Comparison of ENCODE assay signal across 20 cellular contexts in genomic region chr5:58149750-58150149, GRCh38.
"Had no signal": no experiment of that assay in that cellular context is flagged by ENCODE, and none has a peak within 500 bp of the region (broad histone marks: within the 10 kb centered on the region; RNA-seq: fewer than 3 reads in every experiment).

No MANE protein-coding gene starts in this region.

- H3K4me3 Mint-ChIP-seq: activated naive CD8-positive, alpha-beta T cell; activated T-helper 1 cell treated with anti-CD3 and anti-CD28 coated beads, Interleukin-12 subunit alpha, Interleukin-12 subunit beta, Interleukin-2, Interleukin-4 antibody, amounts not matched to agents 30 ng/mL and 10 ng/mL and 1 ng/mL, durations not matched to agents 14 hours and 24 hours and 36 hours; naive B cell; neural crest cell; stimulated activated naive CD8-positive, alpha-beta T cell treated with anti-CD3 and anti-CD28 coated beads, Interleukin-15, Interleukin-2, amounts not matched to agents 100 ng/mL and 50 ng/mL, for 24 hours had no signal

- H3K9me3 Mint-ChIP-seq: activated T-helper 1 cell treated with anti-CD3 and anti-CD28 coated beads, Interleukin-12 subunit alpha, Interleukin-12 subunit beta, Interleukin-2, Interleukin-4 antibody, amounts not matched to agents 30 ng/mL and 10 ng/mL and 1 ng/mL, durations not matched to agents 14 hours and 24 hours and 36 hours had no signal

- H3K4me3 ChIP-seq: prostate gland, right atrium auricular region, skin epidermis, suprapubic skin, transverse colon had no signal

- H3K27ac Mint-ChIP-seq: activated naive CD8-positive, alpha-beta T cell; activated T-helper 1 cell treated with anti-CD3 and anti-CD28 coated beads, Interleukin-12 subunit alpha, Interleukin-12 subunit beta, Interleukin-2, Interleukin-4 antibody, amounts not matched to agents 30 ng/mL and 10 ng/mL and 1 ng/mL, durations not matched to agents 14 hours and 24 hours and 36 hours; naive B cell; stimulated activated naive CD8-positive, alpha-beta T cell treated with anti-CD3 and anti-CD28 coated beads, Interleukin-15, Interleukin-2, amounts not matched to agents 100 ng/mL and 50 ng/mL, for 24 hours had no signal

- H3K27ac ChIP-seq: prostate gland, right atrium auricular region, skin epidermis, suprapubic skin, transverse colon had no signal

- H3K9me3 ChIP-seq: prostate gland, right atrium auricular region, suprapubic skin, transverse colon had no signal

- H3K36me3 ChIP-seq: prostate gland, right atrium auricular region, suprapubic skin, transverse colon had no signal

- H3K36me3 Mint-ChIP-seq: activated naive CD8-positive, alpha-beta T cell; naive B cell had no signal

- FAIRE-seq: endothelial cell of umbilical vein had no signal

- H3K27me3 Mint-ChIP-seq: naive B cell had no signal

- H3K27me3 ChIP-seq: right atrium auricular region, suprapubic skin, transverse colon had no signal

- H3K4me1 ChIP-seq: prostate gland, right atrium auricular region, suprapubic skin, transverse colon had no signal

- DNase-seq: activated CD4-positive, alpha-beta T cell treated with anti-CD3 and anti-CD28 coated beads, Interleukin-2, amount 50 U/mL, for 48 hours; activated gamma-delta T cell treated with Interleukin-2 at 50 U/mL for 16 hours; activated T-cell treated with anti-CD3 and anti-CD28 coated beads for 4 hours; dermis blood vessel endothelial cell; effector memory CD4-positive, alpha-beta T cell; glutamatergic neuron; hippocampal formation; islet precursor cell; naive B cell; T-helper 2 cell; transverse colon had no signal

- H3K4me1 Mint-ChIP-seq: naive B cell, neural crest cell had no signal
